Comparison of ENCODE assay signal across 1 cellular context in the genomic region with DNA sequence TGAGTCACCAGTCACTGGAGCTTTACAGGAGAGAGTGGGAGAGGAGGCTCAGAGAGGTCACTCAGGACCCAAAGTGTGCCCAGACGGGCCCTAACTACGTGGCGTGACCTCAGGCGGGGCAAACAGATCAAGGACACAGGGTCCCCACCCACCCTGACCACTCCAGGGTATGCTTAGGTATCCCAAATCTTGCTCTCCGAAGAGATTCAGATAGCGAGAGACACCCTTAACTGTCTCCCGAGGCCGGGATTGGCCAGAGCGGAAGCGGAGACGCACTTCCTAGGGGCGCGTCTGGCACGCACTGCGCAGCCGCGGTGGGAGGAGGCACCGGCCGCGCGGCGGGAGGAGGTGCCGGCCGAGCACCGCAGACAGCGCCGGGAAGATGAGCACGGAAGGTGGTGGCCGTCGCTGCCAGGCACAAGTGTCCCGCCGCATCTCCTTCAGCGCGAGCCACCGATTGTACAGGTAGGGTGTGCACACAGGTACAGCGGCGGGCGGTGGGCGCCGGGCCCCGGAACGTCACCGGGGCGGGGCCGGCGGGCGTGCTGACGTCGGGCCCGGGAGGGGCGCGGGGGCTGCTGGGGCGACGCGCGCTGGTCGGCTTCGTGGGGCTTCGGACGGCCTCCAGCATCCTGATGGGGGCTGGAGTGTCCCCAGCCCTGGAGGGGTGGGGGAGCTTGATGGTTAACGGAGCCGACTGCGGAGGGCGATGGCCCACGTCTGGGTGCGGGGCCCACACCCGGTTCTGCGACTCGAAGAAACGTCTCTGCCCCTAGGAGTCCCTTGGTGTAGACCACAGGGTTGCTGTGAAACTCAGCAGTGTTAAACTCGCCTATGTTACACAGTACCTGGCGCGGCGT.
A peak's percentile ranks its signal among the peaks of the same experiment; 100 is the strongest.
TF ChIP-seq lines count a peak whose summit lies in the region.

Gene PTS (plus strand): TSS at position 367 of the 860 bp plus-strand sequence. CDS start 16 bp downstream, at position 383.

TF ChIP-seq in A549, 52 proteins besides CTCF, POLR2A, EP300 and RAD21 (continued from another document):
- no peak for TF ChIP-seq RARB (CRISPR knock-in tag; IDR thresholded peaks at IDR 0.05)
- peak; percentile 63 for TF ChIP-seq PHF8 (IDR thresholded peaks at IDR 0.05; ENCODE audit: borderline replicate concordance, low read depth)
- peak; percentile 15; the same call in 1 of the 2 replicates for TF ChIP-seq MAX (IDR thresholded peaks at IDR 0.05)
